Comparison of ENCODE assay signal across 11 cellular contexts in the genomic region with DNA sequence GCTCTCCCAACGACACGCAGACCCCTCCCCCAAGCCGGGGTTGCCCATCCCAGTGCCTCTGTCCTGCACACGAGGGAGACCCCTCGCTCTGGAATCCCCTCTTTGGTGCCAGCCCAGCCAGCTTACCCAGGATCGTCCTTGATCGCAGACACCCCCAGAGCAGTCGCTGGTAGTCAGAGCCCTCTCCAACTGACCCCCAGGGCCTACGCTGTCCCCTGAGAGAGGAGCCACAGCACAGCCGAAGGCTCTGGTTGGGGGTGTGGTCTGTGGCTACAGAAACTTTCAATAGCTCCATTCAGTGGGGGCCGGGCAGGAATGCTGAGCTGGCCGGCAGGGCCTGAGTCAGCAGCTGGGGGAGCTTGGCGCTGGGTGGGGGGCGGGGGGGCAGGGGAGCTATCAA. TPM values are rescaled to one million over a fixed set of nuclear protein-coding genes. Genes with fewer than 3 reads are reported as not detected.
DNase-seq lines count a peak whose midpoint lies in the region; ATAC-seq, FAIRE-seq and TF ChIP-seq lines count a peak whose summit lies in the region.
"Had no signal": no experiment of that assay in that cellular context is flagged by ENCODE, and none has a peak within 500 bp of the region (broad histone marks: within the 10 kb centered on the region; RNA-seq: fewer than 3 reads in every experiment).

A gene with protein sequence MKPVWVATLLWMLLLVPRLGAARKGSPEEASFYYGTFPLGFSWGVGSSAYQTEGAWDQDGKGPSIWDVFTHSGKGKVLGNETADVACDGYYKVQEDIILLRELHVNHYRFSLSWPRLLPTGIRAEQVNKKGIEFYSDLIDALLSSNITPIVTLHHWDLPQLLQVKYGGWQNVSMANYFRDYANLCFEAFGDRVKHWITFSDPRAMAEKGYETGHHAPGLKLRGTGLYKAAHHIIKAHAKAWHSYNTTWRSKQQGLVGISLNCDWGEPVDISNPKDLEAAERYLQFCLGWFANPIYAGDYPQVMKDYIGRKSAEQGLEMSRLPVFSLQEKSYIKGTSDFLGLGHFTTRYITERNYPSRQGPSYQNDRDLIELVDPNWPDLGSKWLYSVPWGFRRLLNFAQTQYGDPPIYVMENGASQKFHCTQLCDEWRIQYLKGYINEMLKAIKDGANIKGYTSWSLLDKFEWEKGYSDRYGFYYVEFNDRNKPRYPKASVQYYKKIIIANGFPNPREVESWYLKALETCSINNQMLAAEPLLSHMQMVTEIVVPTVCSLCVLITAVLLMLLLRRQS (minus strand): TSS at position 268 of the 400 bp plus-strand sequence. CDS start 633 bp downstream, outside the sequence.

- peak; percentile 82 for DNase-seq in GM23338 (ENCODE audit: low spot score)
- DNase-seq in SJSA1 (ENCODE audit: low read depth in 1 of 2, low spot score in 2 of 2) = peak; percentile 38 to 80
- peak; percentile 13 to 40 for DNase-seq in frontal cortex (ENCODE audit: low spot score in 2 of 2)
- DNase-seq in progenitor cell of endocrine pancreas (ENCODE audit: low spot score, unreplicated experiment) = no peak
- DNase-seq in NCI-H2081 (lab: John Stamatoyannopoulos, UW) = no peak
- DNase-seq: NCI-H2029 had no signal

- peaks cover 5% of the 10 kb centered on the region; the same call in 1 of the 3 replicates for H3K36me3 Mint-ChIP-seq in GM23338 (ENCODE audit: low read depth)
- no peaks in the 10 kb centered on the region for H3K36me3 Mint-ChIP-seq in progenitor cell of endocrine pancreas (ENCODE audit: insufficient read depth)
- H3K36me3 Mint-ChIP-seq: memory B cell had no signal

- FAIRE-seq in frontal cortex (lab: Jason Lieb, UNC) = no peak

- H3K4me1 Mint-ChIP-seq in GM23338 (peaks cover 28% of the 10 kb centered on the region), progenitor cell of endocrine pancreas (ENCODE audit: low read depth) (peaks cover 14% of the 10 kb centered on the region)

- no peaks in the 10 kb centered on the region for H3K9me2 ChIP-seq in GM23338 (ENCODE audit: insufficient read depth)

- no peaks in the 10 kb centered on the region for H4K20me1 ChIP-seq in GM23338 (replicated peaks; ENCODE audit: insufficient read depth)

- H3K4me1 ChIP-seq in GM23338 (ENCODE audit: insufficient read depth) (peaks cover 26% of the 10 kb centered on the region), SJSA1 (replicated peaks) (peaks cover 21% of the 10 kb centered on the region)
- H3K4me1 ChIP-seq: breast epithelium had no signal

- peak within 1 kb of the TSS; percentile 97 for H2AFZ ChIP-seq in GM23338

- peak within 1 kb of the TSS; percentile 66 for H3K4me2 ChIP-seq in GM23338

- H3K27me3 ChIP-seq in GM23338 (ENCODE audit: insufficient read depth) (no peaks in the 10 kb centered on the region), SJSA1 (replicated peaks) (no peaks in the 10 kb centered on the region)
- H3K27me3 ChIP-seq: breast epithelium had no signal

- H3K4me3 Mint-ChIP-seq in GM23338 (peak within 1 kb of the TSS; percentile 60), progenitor cell of endocrine pancreas (ENCODE audit: low read depth) (no peak within 1 kb of the TSS)
- H3K4me3 Mint-ChIP-seq: memory B cell had no signal

- no peaks in the 10 kb centered on the region for H3K79me2 ChIP-seq in GM23338 (replicated peaks; ENCODE audit: insufficient read depth)

- H3K4me3 ChIP-seq in GM23338 (peak within 1 kb of the TSS; percentile 46), SJSA1 (no peak within 1 kb of the TSS)
- H3K4me3 ChIP-seq: breast epithelium had no signal

- H3K9me3 ChIP-seq in SJSA1 (replicated peaks) = no peaks in the 10 kb centered on the region
- H3K9me3 ChIP-seq: breast epithelium had no signal

- ATAC-seq in GM23338 = peak; percentile 84
- no peak for ATAC-seq in GM19452 (IDR thresholded peaks at IDR 0.05; ENCODE audit: unreplicated experiment)
- ATAC-seq in HG03159 (IDR thresholded peaks at IDR 0.05; ENCODE audit: unreplicated experiment) = no peak
- no peak for ATAC-seq in HG02763 (IDR thresholded peaks at IDR 0.05; ENCODE audit: unreplicated experiment)

- H3K9me3 Mint-ChIP-seq in GM23338 = no peaks in the 10 kb centered on the region
- H3K9me3 Mint-ChIP-seq in progenitor cell of endocrine pancreas (ENCODE audit: low read depth) = no peaks in the 10 kb centered on the region
- H3K9me3 Mint-ChIP-seq: memory B cell had no signal

- 0 out of 2 replicates have a peak, but pooled peaks cover 6% of the 10 kb centered on the region for H3F3A ChIP-seq in GM23338 (replicated peaks; ENCODE audit: low read depth)

- H3K36me3 ChIP-seq in GM23338 (ENCODE audit: insufficient read depth) (no peaks in the 10 kb centered on the region), SJSA1 (no peaks in the 10 kb centered on the region)
- H3K36me3 ChIP-seq: breast epithelium had no signal

- no peak for TF ChIP-seq CTCF in GM23338 (conservative IDR thresholded peaks at IDR 0.05; ENCODE audit: low read depth in 2 of 2)
- TF ChIP-seq CTCF in progenitor cell of endocrine pancreas (IDR thresholded peaks at IDR 0.05; ENCODE audit: unreplicated experiment) = no peak

- H3K27me3 Mint-ChIP-seq in GM23338 (ENCODE audit: insufficient read depth, low read depth, poor library complexity) (peaks cover 15% of the 10 kb centered on the region), progenitor cell of endocrine pancreas (no peaks in the 10 kb centered on the region)
- H3K27me3 Mint-ChIP-seq: memory B cell had no signal

- peak within 1 kb of the TSS; percentile 50 for H3K27ac ChIP-seq in GM23338 (ENCODE audit: low read depth)
- H3K27ac ChIP-seq in SJSA1 = peak within 1 kb of the TSS; percentile 47
- H3K27ac ChIP-seq: breast epithelium had no signal

- H3K27ac Mint-ChIP-seq in GM23338 = peak within 1 kb of the TSS; percentile 76
- peak within 1 kb of the TSS; percentile 23 for H3K27ac Mint-ChIP-seq in progenitor cell of endocrine pancreas
- H3K27ac Mint-ChIP-seq: memory B cell had no signal

TF ChIP-seq in GM23338, 12 proteins besides CTCF, POLR2A, EP300 and RAD21:
- TF ChIP-seq ETS1 (IDR thresholded peaks at IDR 0.05) (no peak), REST (IDR thresholded peaks at IDR 0.05; ENCODE audit: unreplicated experiment) (no peak), CREB1 (CRISPR knock-in tag; IDR thresholded peaks at IDR 0.05; ENCODE audit: low read depth) (no peak), JUNB (IDR thresholded peaks at IDR 0.05; ENCODE audit: unreplicated experiment) (no peak), POLR2AphosphoS5 (IDR thresholded peaks at IDR 0.05; ENCODE audit: low read depth) (no peak), EZH2phosphoT487 (IDR thresholded peaks at IDR 0.05; ENCODE audit: unreplicated experiment) (no peak), ZNF331 (CRISPR knock-in tag; IDR thresholded peaks at IDR 0.05; ENCODE audit: low read depth) (no peak), NANOG (IDR thresholded peaks at IDR 0.05; ENCODE audit: borderline replicate concordance) (no peak)

RNA-seq across cellular contexts. Expression of the gene that starts here (rescaled TPM):
- total RNA-seq in GM23338 (2014; rRNA removed; shearing (Covaris generic)) = 2.9 and 5.6 TPM in 2 replicates
- polyA plus RNA-seq in GM23338 (2016; fragmentation: Nextera tagmentation; extraction: Ambion mirVana) = 2.3 and 3.2 TPM in 2 replicates
- total RNA-seq in SJSA1 (2014; rRNA removed; shearing (Covaris generic)) = 0.25 and 1.3 TPM in 2 replicates
- total RNA-seq in frontal cortex (0.41 TPM), progenitor cell of endocrine pancreas (1.5 and 1.8 TPM in 2 replicates)
- total RNA-seq: breast epithelium had no signal

Comparison
In these comparisons a context has a peak if more than half of its experiments do, and no peak if none do; other contexts are left out.
1. Peak in DNase-seq in frontal cortex; RNA of the gene not detected or under 1 TPM.
2. DNase-seq: peak in GM23338 (single experiment) and SJSA1 (2 of 2); none in progenitor cell of endocrine pancreas (single experiment) and NCI-H2081 (0 of 2).